In genomic region chr4:10035130-10035529, GRCh38 we compare ENCODE assay signal across 17 cellular contexts. TPM values are rescaled to one million over a fixed set of nuclear protein-coding genes. Genes with fewer than 3 reads are reported as not detected.
"Had no signal": no experiment of that assay in that cellular context is flagged by ENCODE, and none has a peak within 500 bp of the region (broad histone marks: within the 10 kb centered on the region; RNA-seq: fewer than 3 reads in every experiment).

No MANE protein-coding gene starts in this region.

- H3K9me3 ChIP-seq: adrenal gland, breast epithelium, colonic mucosa, heart right ventricle, upper lobe of left lung had no signal

- H3K4me1 ChIP-seq: colonic mucosa had no signal

- H3K36me3 ChIP-seq: adrenal gland, breast epithelium, colonic mucosa, heart right ventricle, upper lobe of left lung had no signal

- DNase-seq: activated naive CD4-positive, alpha-beta T cell; activated T-cell treated with anti-CD3 and anti-CD28 coated beads, Interleukin-2, amount 50 U/mL, for 1 hour; colonic mucosa; heart right ventricle; naive thymus-derived CD4-positive, alpha-beta T cell; occipital lobe; retina; stimulated activated CD4-positive, alpha-beta T cell treated with anti-CD3 and anti-CD28 coated beads, Interleukin-12 subunit alpha, Interleukin-12 subunit beta, amount 100 ng/mL, for 4 hours; stimulated activated CD4-positive, alpha-beta T cell treated with anti-CD3 and anti-CD28 coated beads, Interleukin-4, amount 100 ng/mL, for 4 hours; stimulated activated naive CD8-positive, alpha-beta T cell treated with anti-CD3 and anti-CD28 coated beads, Interleukin-15, Interleukin-2, amounts not matched to agents 100 U/mL and 50 U/mL, for 24 hours; T1000; upper lobe of left lung had no signal

- H3K4me3 ChIP-seq: adrenal gland, breast epithelium, colonic mucosa, heart right ventricle, upper lobe of left lung had no signal

- ATAC-seq: heart right ventricle; naive thymus-derived CD4-positive, alpha-beta T cell; stimulated activated naive CD8-positive, alpha-beta T cell treated with anti-CD3 and anti-CD28 coated beads, Interleukin-15, Interleukin-2, amounts not matched to agents 100 U/mL and 50 U/mL, for 24 hours; WTC11 had no signal

- FAIRE-seq: keratinocyte had no signal

- H3K27me3 ChIP-seq: adrenal gland, breast epithelium, colonic mucosa, heart right ventricle, upper lobe of left lung had no signal

- H3K27ac ChIP-seq: breast epithelium, colonic mucosa, epithelial cell of prostate, upper lobe of left lung had no signal

RNA-seq across cellular contexts. Expression of gene SLC2A9, which starts 13.8 kb away (rescaled TPM):
- total RNA-seq: WTC11 had no signal
